ENCODE assay signal across 18 cellular contexts in genomic region chr9:69456201-69456600, GRCh38.
"Had no signal": no experiment of that assay in that cellular context is flagged by ENCODE, and none has a peak within 500 bp of the region (broad histone marks: within the 10 kb centered on the region; RNA-seq: fewer than 3 reads in every experiment).

No MANE protein-coding gene starts in this region.

- H3K27ac Mint-ChIP-seq: dendritic cell treated with granulocyte-macrophage colony-stimulating factor and Interleukin-4, amounts not matched to agents 40 ng/mL and 50 ng/mL, for 4 days; immature natural killer cell; mesothelial cell of epicardium; naive B cell had no signal

- H3K27me3 Mint-ChIP-seq: dendritic cell treated with granulocyte-macrophage colony-stimulating factor and Interleukin-4, amounts not matched to agents 40 ng/mL and 50 ng/mL, for 4 days; naive B cell had no signal

- ATAC-seq: foreskin keratinocyte, gastroesophageal sphincter, heart left ventricle, left cardiac atrium, left lung, left ventricle myocardium superior, lower lobe of right lung, mucosa of descending colon had no signal

- H3K36me3 Mint-ChIP-seq: immature natural killer cell, naive B cell had no signal

- H3K36me3 ChIP-seq: left lung had no signal

- H3K9me3 Mint-ChIP-seq: dendritic cell treated with granulocyte-macrophage colony-stimulating factor and Interleukin-4, amounts not matched to agents 40 ng/mL and 50 ng/mL, for 4 days; immature natural killer cell; naive B cell had no signal

- H3K27ac ChIP-seq: esophagus muscularis mucosa, foreskin keratinocyte, gastroesophageal sphincter, heart left ventricle, hepatocyte, left lung, lower lobe of right lung had no signal

- H3K4me1 Mint-ChIP-seq: immature natural killer cell, mesothelial cell of epicardium, naive B cell had no signal

- H3K27me3 ChIP-seq: esophagus muscularis mucosa, foreskin keratinocyte, gastroesophageal sphincter, heart left ventricle, hepatocyte, left lung had no signal

- H3K4me3 ChIP-seq: esophagus muscularis mucosa, gastroesophageal sphincter, heart left ventricle, hepatocyte, left lung, lower lobe of right lung, mucosa of descending colon had no signal

- DNase-seq: cortex of kidney; effector memory CD4-positive, alpha-beta T cell; foreskin keratinocyte; heart left ventricle; hypothalamus; immature natural killer cell; left cardiac atrium; left lung; left ventricle myocardium superior; lower lobe of right lung; mesenchymal stem cell; mucosa of descending colon; naive B cell had no signal

- H3K4me3 Mint-ChIP-seq: dendritic cell treated with granulocyte-macrophage colony-stimulating factor and Interleukin-4, amounts not matched to agents 40 ng/mL and 50 ng/mL, for 4 days; immature natural killer cell; mesothelial cell of epicardium; naive B cell had no signal
